Comparison of ENCODE assay signal across 1 cellular context in the genomic region with DNA sequence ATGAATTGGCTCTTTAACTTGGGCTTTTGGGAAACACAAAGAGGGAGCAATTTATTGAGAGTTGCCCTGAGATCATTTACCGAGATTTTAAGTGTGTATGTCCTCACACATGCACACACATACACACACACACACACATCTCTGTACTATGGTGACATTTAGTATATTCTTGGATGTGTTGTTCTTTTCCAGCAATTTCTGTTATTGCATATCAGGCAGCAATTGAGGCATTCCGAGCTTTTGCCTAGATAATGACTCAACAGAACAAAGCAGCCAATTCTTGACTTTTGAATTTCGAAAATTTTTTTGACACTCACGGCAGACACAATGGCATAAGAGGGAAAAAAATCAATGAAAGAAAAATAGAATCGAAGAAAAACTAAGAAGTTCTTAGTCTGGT.
TF ChIP-seq lines count a peak whose summit lies in the region.

No MANE protein-coding gene starts in this region.

TF ChIP-seq in H1, 55 proteins besides CTCF, POLR2A, EP300 and RAD21 (continued from another document):
- TF ChIP-seq BRCA1 (IDR thresholded peaks at IDR 0.05; ENCODE audit: low read depth, low read length) (no peak), SIX5 (IDR thresholded peaks at IDR 0.05; ENCODE audit: low read depth, low read length) (no peak), JUND (IDR thresholded peaks at IDR 0.05; ENCODE audit: low read length) (no peak), SIRT6 (IDR thresholded peaks at IDR 0.05; ENCODE audit: low read length) (no peak), BACH1 (IDR thresholded peaks at IDR 0.05; ENCODE audit: low read length) (no peak), FOSL1 (IDR thresholded peaks at IDR 0.05; ENCODE audit: insufficient read depth, low read depth, low read length) (no peak), SUZ12 (IDR thresholded peaks at IDR 0.05; ENCODE audit: low read length) (no peak), GTF2F1 (IDR thresholded peaks at IDR 0.05; ENCODE audit: borderline replicate concordance, low read depth, low read length) (no peak), TCF12 (IDR thresholded peaks at IDR 0.05; ENCODE audit: low read depth, low read length) (no peak), KDM1A (IDR thresholded peaks at IDR 0.05; ENCODE audit: borderline replicate concordance, low read length) (no peak), CTBP2 (IDR thresholded peaks at IDR 0.05; ENCODE audit: borderline replicate concordance, insufficient read depth, insufficient read length, low read length) (no peak), ZNF274 (IDR thresholded peaks at IDR 0.05; ENCODE audit: borderline replicate concordance, extremely low read depth, low read length) (no peak), SP4 (IDR thresholded peaks at IDR 0.05; ENCODE audit: low read length) (no peak), RFX5 (IDR thresholded peaks at IDR 0.05; ENCODE audit: borderline replicate concordance, low read depth, low read length) (no peak)
- TF ChIP-seq, protein P1, sequence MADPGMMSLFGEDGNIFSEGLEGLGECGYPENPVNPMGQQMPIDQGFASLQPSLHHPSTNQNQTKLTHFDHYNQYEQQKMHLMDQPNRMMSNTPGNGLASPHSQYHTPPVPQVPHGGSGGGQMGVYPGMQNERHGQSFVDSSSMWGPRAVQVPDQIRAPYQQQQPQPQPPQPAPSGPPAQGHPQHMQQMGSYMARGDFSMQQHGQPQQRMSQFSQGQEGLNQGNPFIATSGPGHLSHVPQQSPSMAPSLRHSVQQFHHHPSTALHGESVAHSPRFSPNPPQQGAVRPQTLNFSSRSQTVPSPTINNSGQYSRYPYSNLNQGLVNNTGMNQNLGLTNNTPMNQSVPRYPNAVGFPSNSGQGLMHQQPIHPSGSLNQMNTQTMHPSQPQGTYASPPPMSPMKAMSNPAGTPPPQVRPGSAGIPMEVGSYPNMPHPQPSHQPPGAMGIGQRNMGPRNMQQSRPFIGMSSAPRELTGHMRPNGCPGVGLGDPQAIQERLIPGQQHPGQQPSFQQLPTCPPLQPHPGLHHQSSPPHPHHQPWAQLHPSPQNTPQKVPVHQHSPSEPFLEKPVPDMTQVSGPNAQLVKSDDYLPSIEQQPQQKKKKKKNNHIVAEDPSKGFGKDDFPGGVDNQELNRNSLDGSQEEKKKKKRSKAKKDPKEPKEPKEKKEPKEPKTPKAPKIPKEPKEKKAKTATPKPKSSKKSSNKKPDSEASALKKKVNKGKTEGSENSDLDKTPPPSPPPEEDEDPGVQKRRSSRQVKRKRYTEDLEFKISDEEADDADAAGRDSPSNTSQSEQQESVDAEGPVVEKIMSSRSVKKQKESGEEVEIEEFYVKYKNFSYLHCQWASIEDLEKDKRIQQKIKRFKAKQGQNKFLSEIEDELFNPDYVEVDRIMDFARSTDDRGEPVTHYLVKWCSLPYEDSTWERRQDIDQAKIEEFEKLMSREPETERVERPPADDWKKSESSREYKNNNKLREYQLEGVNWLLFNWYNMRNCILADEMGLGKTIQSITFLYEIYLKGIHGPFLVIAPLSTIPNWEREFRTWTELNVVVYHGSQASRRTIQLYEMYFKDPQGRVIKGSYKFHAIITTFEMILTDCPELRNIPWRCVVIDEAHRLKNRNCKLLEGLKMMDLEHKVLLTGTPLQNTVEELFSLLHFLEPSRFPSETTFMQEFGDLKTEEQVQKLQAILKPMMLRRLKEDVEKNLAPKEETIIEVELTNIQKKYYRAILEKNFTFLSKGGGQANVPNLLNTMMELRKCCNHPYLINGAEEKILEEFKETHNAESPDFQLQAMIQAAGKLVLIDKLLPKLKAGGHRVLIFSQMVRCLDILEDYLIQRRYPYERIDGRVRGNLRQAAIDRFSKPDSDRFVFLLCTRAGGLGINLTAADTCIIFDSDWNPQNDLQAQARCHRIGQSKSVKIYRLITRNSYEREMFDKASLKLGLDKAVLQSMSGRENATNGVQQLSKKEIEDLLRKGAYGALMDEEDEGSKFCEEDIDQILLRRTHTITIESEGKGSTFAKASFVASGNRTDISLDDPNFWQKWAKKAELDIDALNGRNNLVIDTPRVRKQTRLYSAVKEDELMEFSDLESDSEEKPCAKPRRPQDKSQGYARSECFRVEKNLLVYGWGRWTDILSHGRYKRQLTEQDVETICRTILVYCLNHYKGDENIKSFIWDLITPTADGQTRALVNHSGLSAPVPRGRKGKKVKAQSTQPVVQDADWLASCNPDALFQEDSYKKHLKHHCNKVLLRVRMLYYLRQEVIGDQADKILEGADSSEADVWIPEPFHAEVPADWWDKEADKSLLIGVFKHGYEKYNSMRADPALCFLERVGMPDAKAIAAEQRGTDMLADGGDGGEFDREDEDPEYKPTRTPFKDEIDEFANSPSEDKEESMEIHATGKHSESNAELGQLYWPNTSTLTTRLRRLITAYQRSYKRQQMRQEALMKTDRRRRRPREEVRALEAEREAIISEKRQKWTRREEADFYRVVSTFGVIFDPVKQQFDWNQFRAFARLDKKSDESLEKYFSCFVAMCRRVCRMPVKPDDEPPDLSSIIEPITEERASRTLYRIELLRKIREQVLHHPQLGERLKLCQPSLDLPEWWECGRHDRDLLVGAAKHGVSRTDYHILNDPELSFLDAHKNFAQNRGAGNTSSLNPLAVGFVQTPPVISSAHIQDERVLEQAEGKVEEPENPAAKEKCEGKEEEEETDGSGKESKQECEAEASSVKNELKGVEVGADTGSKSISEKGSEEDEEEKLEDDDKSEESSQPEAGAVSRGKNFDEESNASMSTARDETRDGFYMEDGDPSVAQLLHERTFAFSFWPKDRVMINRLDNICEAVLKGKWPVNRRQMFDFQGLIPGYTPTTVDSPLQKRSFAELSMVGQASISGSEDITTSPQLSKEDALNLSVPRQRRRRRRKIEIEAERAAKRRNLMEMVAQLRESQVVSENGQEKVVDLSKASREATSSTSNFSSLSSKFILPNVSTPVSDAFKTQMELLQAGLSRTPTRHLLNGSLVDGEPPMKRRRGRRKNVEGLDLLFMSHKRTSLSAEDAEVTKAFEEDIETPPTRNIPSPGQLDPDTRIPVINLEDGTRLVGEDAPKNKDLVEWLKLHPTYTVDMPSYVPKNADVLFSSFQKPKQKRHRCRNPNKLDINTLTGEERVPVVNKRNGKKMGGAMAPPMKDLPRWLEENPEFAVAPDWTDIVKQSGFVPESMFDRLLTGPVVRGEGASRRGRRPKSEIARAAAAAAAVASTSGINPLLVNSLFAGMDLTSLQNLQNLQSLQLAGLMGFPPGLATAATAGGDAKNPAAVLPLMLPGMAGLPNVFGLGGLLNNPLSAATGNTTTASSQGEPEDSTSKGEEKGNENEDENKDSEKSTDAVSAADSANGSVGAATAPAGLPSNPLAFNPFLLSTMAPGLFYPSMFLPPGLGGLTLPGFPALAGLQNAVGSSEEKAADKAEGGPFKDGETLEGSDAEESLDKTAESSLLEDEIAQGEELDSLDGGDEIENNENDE (IDR thresholded peaks at IDR 0.05; ENCODE audit: insufficient replicate concordance, low read length): no peak
